In the genomic region with DNA sequence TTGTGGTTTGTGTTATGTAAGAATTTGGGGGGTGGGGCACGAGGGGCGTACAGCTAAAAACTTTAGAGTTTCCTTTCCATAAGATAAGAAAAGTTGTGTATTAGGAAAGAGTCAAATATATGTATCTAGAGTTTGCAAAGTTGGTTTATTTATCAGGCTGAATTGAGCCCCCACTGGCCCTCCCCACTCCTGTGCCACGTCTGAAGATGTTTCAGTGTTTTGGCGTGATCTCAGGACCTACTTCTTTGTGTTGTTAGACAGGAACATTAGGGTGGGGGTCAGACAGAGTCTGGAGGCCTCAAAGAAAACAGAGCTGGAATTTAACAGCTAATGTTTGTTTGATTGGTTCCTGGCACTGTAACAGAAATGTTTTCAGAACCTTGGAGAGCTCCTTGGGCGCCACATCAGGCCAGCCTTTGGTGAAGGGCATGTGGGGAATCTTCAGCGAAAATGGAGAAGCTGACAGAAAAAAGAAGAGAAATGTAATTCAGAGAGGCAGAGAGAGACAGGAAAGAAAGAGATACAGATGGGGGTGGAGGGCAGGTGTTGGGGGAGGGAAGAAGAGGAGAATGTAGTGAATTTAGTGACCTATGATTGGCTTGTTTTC, we compare ENCODE assay signal across 8 cellular contexts. TPM values are rescaled to one million over a fixed set of nuclear protein-coding genes. Genes with fewer than 3 reads are reported as not detected.
DNase-seq lines count a peak whose midpoint lies in the region; ATAC-seq, FAIRE-seq and TF ChIP-seq lines count a peak whose summit lies in the region.

No MANE protein-coding gene starts in this region.

- H3K4me3 Mint-ChIP-seq in nephron: peak overlapping the region; percentile 70 to 76 (median 75)

- H3K9me3 Mint-ChIP-seq in nephron: no peaks in the 10 kb centered on the region

- no peak for TF ChIP-seq POLR2A in endothelial cell of umbilical vein (IDR thresholded peaks at IDR 0.05; ENCODE audit: low read depth, low read length)
- TF ChIP-seq POLR2A in esophagus squamous epithelium (IDR thresholded peaks at IDR 0.05): no peak

- dilution Hi-C loops in endothelial cell of umbilical vein (cut with MboI; ENCODE audit: extremely low pct_ligation_motif_present, low sequenced_read_pairs): no loop called here

- H3K9ac ChIP-seq in endothelial cell of umbilical vein (replicated peaks; ENCODE audit: extremely low read depth, insufficient read depth, low read length): no peak overlapping the region

- no peak overlapping the region for H3K27ac Mint-ChIP-seq in nephron

- POLR2A ChIA-PET in endothelial cell of umbilical vein (lab: Charles Lee): no interaction called here

- BruUV-seq in endothelial cell of umbilical vein (replicated peaks; lab: Mats Ljungman, UMichigan): no TSS peak

- intact Hi-C loops in endothelial cell of umbilical vein (cut with micrococcal nuclease): no loop called here
- intact Hi-C loops in esophagus squamous epithelium (cut with DNase I): no loop called here

- CTCF ChIA-PET in endothelial cell of umbilical vein (lab: Charles Lee): no interaction called here

- H3K4me1 ChIP-seq in SJCRH30 (no peaks in the 10 kb centered on the region), endothelial cell of umbilical vein (ENCODE audit: control insufficient read depth, extremely low read depth, insufficient read depth, low read length) (no peaks in the 10 kb centered on the region), esophagus squamous epithelium (peaks cover 0 to 8% (median 0%) of the 10 kb centered on the region in 3 donors)

- H3K9me3 ChIP-seq in SJCRH30 (replicated peaks): no peaks in the 10 kb centered on the region
- no peaks in the 10 kb centered on the region for H3K9me3 ChIP-seq in endothelial cell of umbilical vein (replicated peaks; ENCODE audit: control insufficient read depth, insufficient read depth, low read length)
- no peaks in the 10 kb centered on the region for H3K9me3 ChIP-seq in esophagus squamous epithelium

- no peaks in the 10 kb centered on the region for H4K20me1 ChIP-seq in endothelial cell of umbilical vein (replicated peaks; ENCODE audit: control insufficient read depth, extremely low read depth, insufficient read depth, low read length)

- no peak overlapping the region for H3K4me2 ChIP-seq in endothelial cell of umbilical vein (ENCODE audit: insufficient read depth, low read length)

- 2 to 3% methylated on average over 6 of the region's 6 CpGs for WGBS in esophagus squamous epithelium, 2 donors

- H3K27me3 Mint-ChIP-seq in nephron (ENCODE audit: low read depth): peaks cover 24% of the 10 kb centered on the region

- DNase-seq in NCI-H446 (lab: John Stamatoyannopoulos, UW): peak; percentile 21 to 47
- no peak for DNase-seq in NCI-H446 treated with DMSO at 0.1 percent for 48 hours (lab: John Stamatoyannopoulos, UW)
- peak; percentile 25 to 71 for DNase-seq in SJCRH30
- DNase-seq in endothelial cell of umbilical vein (ENCODE audit: low read depth, low spot score): peak; percentile 12
- DNase-seq in esophagus squamous epithelium (lab: John Stamatoyannopoulos, UW): no peak
- DNase-seq in NCI-H2107 (lab: John Stamatoyannopoulos, UW): no peak

- H3K27me3 ChIP-seq in SJCRH30 (no peaks in the 10 kb centered on the region), endothelial cell of umbilical vein (ENCODE audit: control insufficient read depth in 2 of 2, insufficient read depth in 2 of 2, low read length in 2 of 2) (no peaks in the 10 kb centered on the region), esophagus squamous epithelium (peaks cover 0 to 28% (median 0%) of the 10 kb centered on the region in 4 donors)

- no peak overlapping the region for H2AFZ ChIP-seq in endothelial cell of umbilical vein (ENCODE audit: low read depth, low read length)

- H3K36me3 ChIP-seq in SJCRH30: no peaks in the 10 kb centered on the region
- no peaks in the 10 kb centered on the region for H3K36me3 ChIP-seq in endothelial cell of umbilical vein (ENCODE audit: control insufficient read depth in 2 of 2, extremely low read depth in 1 of 2, insufficient read depth in 2 of 2, low read length in 2 of 2)
- H3K36me3 ChIP-seq in esophagus squamous epithelium: no peaks in the 10 kb centered on the region

- no peaks in the 10 kb centered on the region for H3K79me2 ChIP-seq in endothelial cell of umbilical vein (ENCODE audit: control insufficient read depth, insufficient read depth, low read length)

- no peak overlapping the region for H3K27ac ChIP-seq in SJCRH30
- H3K27ac ChIP-seq in endothelial cell of umbilical vein (ENCODE audit: insufficient read depth, low read depth, low read length): no peak overlapping the region
- H3K27ac ChIP-seq in esophagus squamous epithelium: no peak overlapping the region

- H3K4me1 Mint-ChIP-seq in nephron: peaks cover 7% of the 10 kb centered on the region

- TF ChIP-seq CTCF in endothelial cell of umbilical vein (IDR thresholded peaks at IDR 0.05; ENCODE audit: extremely low read depth in 1 of 2, insufficient read depth in 1 of 2, low read depth in 1 of 2, low read length in 2 of 2) (no peak), nephron (IDR thresholded peaks at IDR 0.05; ENCODE audit: unreplicated experiment in 3 of 3) (no peak), esophagus squamous epithelium (IDR thresholded peaks at IDR 0.05) (no peak)

- no peaks in the 10 kb centered on the region for H3K9me1 ChIP-seq in endothelial cell of umbilical vein (replicated peaks; ENCODE audit: control insufficient read depth, extremely low read depth, insufficient read depth, low read length)

- ATAC-seq in HG02981 (IDR thresholded peaks at IDR 0.05; ENCODE audit: unreplicated experiment): peak; percentile 57

- no peaks in the 10 kb centered on the region for H3K36me3 Mint-ChIP-seq in nephron (ENCODE audit: low read depth)

- H3K4me3 ChIP-seq in SJCRH30 (no peak overlapping the region), endothelial cell of umbilical vein (replicated peaks in 1 of 3; ENCODE audit: insufficient read depth in 1 of 3, low read depth in 1 of 3, low read length in 3 of 3) (no peak overlapping the region), esophagus squamous epithelium (no peak overlapping the region)

- FAIRE-seq in endothelial cell of umbilical vein (lab: Jason Lieb, UNC): no peak

TF ChIP-seq in endothelial cell of umbilical vein, 7 proteins besides CTCF, POLR2A, EP300 and RAD21:
- TF ChIP-seq JUN (IDR thresholded peaks at IDR 0.05; ENCODE audit: borderline replicate concordance, insufficient read depth, insufficient read length, low read depth) (no peak), EZH2 (IDR thresholded peaks at IDR 0.05; ENCODE audit: borderline replicate concordance, low read depth, low read length, severe bottlenecking) (no peak), MYC (IDR thresholded peaks at IDR 0.05; ENCODE audit: low read depth, low read length) (no peak), GATA2 (IDR thresholded peaks at IDR 0.05; ENCODE audit: insufficient read depth, insufficient read length, low read depth, low read length) (no peak), POLR2AphosphoS5 (IDR thresholded peaks at IDR 0.05; ENCODE audit: insufficient read depth, low read depth, low read length) (no peak), FOS (IDR thresholded peaks at IDR 0.05; ENCODE audit: borderline replicate concordance, insufficient read depth, low read length) (no peak)
- TF ChIP-seq, protein P1, sequence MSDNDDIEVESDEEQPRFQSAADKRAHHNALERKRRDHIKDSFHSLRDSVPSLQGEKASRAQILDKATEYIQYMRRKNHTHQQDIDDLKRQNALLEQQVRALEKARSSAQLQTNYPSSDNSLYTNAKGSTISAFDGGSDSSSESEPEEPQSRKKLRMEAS (IDR thresholded peaks at IDR 0.05; ENCODE audit: insufficient read depth, insufficient read length): no peak
TF ChIP-seq in endothelial cell of umbilical vein: peak in this region for 0.

RNA-seq across cellular contexts. Expression of a gene that starts 0.7 kb away (rescaled TPM):
- not detected in 2 replicates for total RNA-seq in SJCRH30 (2014; rRNA removed; shearing (Covaris generic))
- total RNA-seq in endothelial cell of umbilical vein (not detected in 2 replicates), esophagus squamous epithelium (not detected)
- not detected in 2 replicates for polyA plus RNA-seq in endothelial cell of umbilical vein
- polyA plus RNA-seq in endothelial cell of umbilical vein (2011; cell fraction: cytosol; rRNA removed): not detected in 2 replicates
- not detected in 2 replicates for polyA plus RNA-seq in endothelial cell of umbilical vein (2011; cell fraction: nucleus; rRNA removed)
- polyA plus RNA-seq in endothelial cell of umbilical vein (2012): not detected in 2 replicates
- not detected in 2 replicates for polyA minus RNA-seq in endothelial cell of umbilical vein
- not detected for polyA minus RNA-seq in endothelial cell of umbilical vein (2011; cell fraction: cytosol; rRNA and poly(A)+ RNA removed)
- not detected in 2 replicates for polyA minus RNA-seq in endothelial cell of umbilical vein (2011; cell fraction: nucleus; rRNA and poly(A)+ RNA removed)

Comparison
In these comparisons a context has a peak if more than half of its experiments do, and no peak if none do; other contexts are left out.
1. DNase-seq: peak in NCI-H446 (2 of 2), SJCRH30 (2 of 2) and endothelial cell of umbilical vein (single experiment); none in NCI-H446 treated with DMSO at 0.1 percent for 48 hours (single experiment), esophagus squamous epithelium (single experiment) and NCI-H2107 (single experiment).